1 cellular context compared by ENCODE assay signal in genomic region chr19:57867868-57868492, GRCh38.
TF ChIP-seq lines count a peak whose summit lies in the region.

No MANE protein-coding gene starts in this region.

TF ChIP-seq in K562, 482 proteins besides CTCF, POLR2A, EP300 and RAD21 (continued from another document):
- no peak for TF ChIP-seq ATF3 (IDR thresholded peaks at IDR 0.05)
- no peak for TF ChIP-seq ATF3 (CRISPR knock-in tag; conservative IDR thresholded peaks at IDR 0.05)
- TF ChIP-seq ZNF589 (CRISPR knock-in tag; IDR thresholded peaks at IDR 0.05; ENCODE audit: low read depth) = no peak
- TF ChIP-seq NFATC3 (IDR thresholded peaks at IDR 0.05) = no peak
- peak; percentile 77 for TF ChIP-seq ZNF445 (CRISPR knock-in tag; IDR thresholded peaks at IDR 0.05; ENCODE audit: low read depth)
- no peak for TF ChIP-seq ZBTB33 (CRISPR knock-in tag; IDR thresholded peaks at IDR 0.05)
- peak; percentile 29; the same call in 1 of the 2 replicates for TF ChIP-seq POLR2AphosphoS5 (IDR thresholded peaks at IDR 0.05; ENCODE audit: control insufficient read depth, insufficient read depth, low read depth, low read length)
- TF ChIP-seq ADNP (tag; IDR thresholded peaks at IDR 0.05) = no peak
